Comparison of ENCODE assay signal across 11 cellular contexts in the genomic region with DNA sequence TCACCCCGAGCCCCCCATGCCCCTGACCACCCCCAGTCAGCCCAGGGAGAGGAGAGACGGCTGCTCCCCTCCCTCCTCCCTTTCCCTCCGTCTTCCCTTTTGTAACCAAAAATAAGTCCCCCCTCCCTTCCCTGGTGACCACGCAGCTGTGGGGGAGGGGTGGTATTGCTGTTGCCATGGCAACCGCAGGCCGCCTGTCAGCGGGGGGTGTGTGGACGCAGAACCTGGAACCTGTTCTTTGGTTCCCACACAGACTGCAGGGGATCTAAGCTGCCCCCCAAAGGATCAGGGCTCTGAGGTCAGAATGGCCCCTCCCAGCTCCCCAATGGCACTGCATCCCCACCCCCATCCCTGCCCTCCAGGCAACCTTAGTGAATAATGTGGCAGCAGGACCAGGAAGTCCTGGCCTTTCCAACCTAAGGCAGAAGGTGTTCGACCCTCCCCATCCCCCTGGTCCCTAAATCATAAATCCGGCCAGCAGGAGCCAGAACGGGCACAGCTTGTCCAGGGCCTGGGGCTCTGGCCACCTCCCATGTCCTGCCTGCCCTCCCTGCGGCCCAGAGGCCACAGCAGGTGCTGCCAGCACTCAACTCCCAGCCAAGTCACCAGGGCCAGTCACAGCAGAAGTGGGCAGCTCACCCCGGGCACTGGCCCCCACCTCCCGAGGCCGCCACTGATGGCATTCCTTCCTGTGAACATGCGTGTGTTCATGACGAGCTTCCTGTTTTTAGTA. TPM values are rescaled to one million over a fixed set of nuclear protein-coding genes. Genes with fewer than 3 reads are reported as not detected.
DNase-seq lines count a peak whose midpoint lies in the region; ATAC-seq and TF ChIP-seq lines count a peak whose summit lies in the region.
"Had no signal": no experiment of that assay in that cellular context is flagged by ENCODE, and none has a peak within 500 bp of the region (broad histone marks: within the 10 kb centered on the region; RNA-seq: fewer than 3 reads in every experiment).

No MANE protein-coding gene starts in this region.

- no peaks in the 10 kb centered on the region for H3K9me3 ChIP-seq in endodermal cell (ENCODE audit: control insufficient read depth, low read length)
- no peaks in the 10 kb centered on the region for H3K9me3 ChIP-seq in neural progenitor cell (ENCODE audit: low read depth)
- H3K9me3 ChIP-seq in A673 (ENCODE audit: low read depth, low read length, poor library complexity, severe bottlenecking), result no peaks in the 10 kb centered on the region

- H3K9me3 Mint-ChIP-seq in endodermal cell (no peaks in the 10 kb centered on the region), neural progenitor cell (no peaks in the 10 kb centered on the region)
- H3K9me3 Mint-ChIP-seq: stimulated activated naive CD8-positive, alpha-beta T cell treated with anti-CD3 and anti-CD28 coated beads, Interleukin-15, Interleukin-2, amounts not matched to agents 100 ng/mL and 50 ng/mL, for 24 hours had no signal

- no peaks in the 10 kb centered on the region for H4K20me1 ChIP-seq in neural progenitor cell (ENCODE audit: low read depth)

- DNase-seq in ELF-1 (ENCODE audit: low read depth, low spot score), result peak; percentile 60
- peak; percentile 57 for DNase-seq in NB4 (ENCODE audit: low read depth)
- peak; percentile 83 for DNase-seq in endodermal cell
- peak; percentile 65 for DNase-seq in neural progenitor cell (ENCODE audit: low spot score)
- no peak for DNase-seq in NCI-H345 treated with DMSO at 0.1 percent for 48 hours (lab: John Stamatoyannopoulos, UW; ENCODE audit: unreplicated experiment)
- no peak for DNase-seq in A673 (ENCODE audit: low spot score)
- DNase-seq: IMR-90, NCI-H526 treated with DMSO at 0.1 percent for 48 hours had no signal

- H3K79me2 ChIP-seq in neural progenitor cell (ENCODE audit: low read depth), result no peaks in the 10 kb centered on the region

- peaks cover 32% of the 10 kb centered on the region for H3F3A ChIP-seq in neural progenitor cell (ENCODE audit: low read depth)

- H3K4me3 Mint-ChIP-seq in endodermal cell (no peak overlapping the region), neural progenitor cell (peak overlapping the region; percentile 71)
- H3K4me3 Mint-ChIP-seq: stimulated activated naive CD8-positive, alpha-beta T cell treated with anti-CD3 and anti-CD28 coated beads, Interleukin-15, Interleukin-2, amounts not matched to agents 100 ng/mL and 50 ng/mL, for 24 hours had no signal

- intact Hi-C loops in A673 (cut with micrococcal nuclease; ENCODE audit: unreplicated experiment), result no loop called here

- H3K27ac ChIP-seq in endodermal cell (ENCODE audit: low read depth, low read length) (no peak overlapping the region), neural progenitor cell (no peak overlapping the region), A673 (ENCODE audit: low read depth, low read length, poor library complexity, severe bottlenecking) (no peak overlapping the region)

- H2AFZ ChIP-seq in neural progenitor cell (replicated peaks), result no peak overlapping the region

- H3K27me3 Mint-ChIP-seq in endodermal cell (ENCODE audit: insufficient read depth) (peaks cover 19% of the 10 kb centered on the region), neural progenitor cell (ENCODE audit: insufficient read depth, low read depth) (peaks cover 23% of the 10 kb centered on the region)

- peaks cover 31% of the 10 kb centered on the region for H3K4me1 Mint-ChIP-seq in endodermal cell
- H3K4me1 Mint-ChIP-seq in neural progenitor cell, result peaks cover 48% of the 10 kb centered on the region

- H3K27ac Mint-ChIP-seq in endodermal cell (no peak overlapping the region), neural progenitor cell (peak overlapping the region; percentile 96)
- H3K27ac Mint-ChIP-seq: stimulated activated naive CD8-positive, alpha-beta T cell treated with anti-CD3 and anti-CD28 coated beads, Interleukin-15, Interleukin-2, amounts not matched to agents 100 ng/mL and 50 ng/mL, for 24 hours had no signal

- POLR2A ChIA-PET in A673 (lab: Charles Lee; ENCODE audit: low non-redundant PET), result no interaction called here

- WGBS in endodermal cell (ENCODE audit: insufficient coverage in 1 of 2, insufficient read length in 1 of 2), 2 experiments, result 59 to 79% methylated on average over 5 to 14 of the region's 17 CpGs

- ATAC-seq in HG03469 (IDR thresholded peaks at IDR 0.05; ENCODE audit: unreplicated experiment), result no peak
- ATAC-seq in GM18867 (IDR thresholded peaks at IDR 0.05; ENCODE audit: unreplicated experiment), result no peak

- CTCF ChIA-PET in A673 (lab: Charles Lee), result interaction anchor here (1.4 kb wide), 1 partner anchor 20 kb away, joined by 4 read pairs; no protein-coding TSS in a partner anchor

- H3K4me1 ChIP-seq in endodermal cell (ENCODE audit: control insufficient read depth, insufficient read depth, low read length), result no peaks in the 10 kb centered on the region
- H3K4me1 ChIP-seq in neural progenitor cell, result peaks cover 43% of the 10 kb centered on the region
- H3K4me1 ChIP-seq in A673 (ENCODE audit: insufficient read depth, low read length, poor library complexity, severe bottlenecking), result no peaks in the 10 kb centered on the region

- H3K36me3 ChIP-seq in endodermal cell (ENCODE audit: control insufficient read depth, insufficient read depth, low read length), result no peaks in the 10 kb centered on the region
- H3K36me3 ChIP-seq in neural progenitor cell, result no peaks in the 10 kb centered on the region
- H3K36me3 ChIP-seq in A673 (ENCODE audit: insufficient read depth, low read length, poor library complexity, severe bottlenecking), result no peaks in the 10 kb centered on the region

- BruUV-seq in A673 (replicated peaks; lab: Mats Ljungman, UMichigan), result no TSS peak

- H3K36me3 Mint-ChIP-seq in endodermal cell (ENCODE audit: low read depth), result no peaks in the 10 kb centered on the region
- no peaks in the 10 kb centered on the region for H3K36me3 Mint-ChIP-seq in neural progenitor cell

- H3K4me3 ChIP-seq in NB4 (ENCODE audit: low read depth, low read length), result no peak overlapping the region
- H3K4me3 ChIP-seq in endodermal cell (ENCODE audit: low read length), result no peak overlapping the region
- no peak overlapping the region for H3K4me3 ChIP-seq in neural progenitor cell
- H3K4me3 ChIP-seq in A673 (ENCODE audit: low read depth, low read length, poor library complexity, severe bottlenecking), result no peak overlapping the region

- TF ChIP-seq CTCF in NB4 (IDR thresholded peaks at IDR 0.05; ENCODE audit: low read depth, low read length), result no peak
- no peak for TF ChIP-seq CTCF in endodermal cell (conservative IDR thresholded peaks at IDR 0.05)
- TF ChIP-seq CTCF in neural progenitor cell (IDR thresholded peaks at IDR 0.05), result no peak
- no peak for TF ChIP-seq CTCF in A673 (conservative IDR thresholded peaks at IDR 0.05; ENCODE audit: low read depth, low read length)

- H3K9ac ChIP-seq in endodermal cell (ENCODE audit: extremely low read depth, low read length, poor library complexity, severe bottlenecking) (no peak overlapping the region), neural progenitor cell (no peak overlapping the region)

- H3K27me3 ChIP-seq in endodermal cell (ENCODE audit: control insufficient read depth, insufficient read depth, low read length, poor library complexity, severe bottlenecking) (peaks cover 6% of the 10 kb centered on the region), neural progenitor cell (no peaks in the 10 kb centered on the region), A673 (replicated peaks; ENCODE audit: insufficient read depth, low read depth, low read length, poor library complexity) (no peaks in the 10 kb centered on the region)

- no peak for TF ChIP-seq POLR2A in NB4 (IDR thresholded peaks at IDR 0.05; ENCODE audit: extremely low read depth, insufficient read length)

- peak overlapping the region; percentile 63 for H3K4me2 ChIP-seq in neural progenitor cell

RNA-seq across cellular contexts. Expression of a gene that starts 12.0 kb away (rescaled TPM):
- 1 to 10 TPM; 1.5 to 3.0 TPM for total RNA-seq in endodermal cell
- polyA plus RNA-seq in endodermal cell (2013, experiment 1 of 2), result 1.5 TPM
- 0.66 TPM for polyA plus RNA-seq in endodermal cell (2013, experiment 2 of 2)
- total RNA-seq in neural progenitor cell (ENCODE audit: low replicate concordance), result 14.1 TPM in 2 replicates
- total RNA-seq in A673 (2021), result not detected in 2 replicates
- total RNA-seq: IMR-90 had no signal
- polyA plus RNA-seq: IMR-90 had no signal

Comparison
In these comparisons a context has a peak if more than half of its experiments do, and no peak if none do; other contexts are left out.
1. DNase-seq: peak in ELF-1 (single experiment), NB4 (single experiment), endodermal cell (single experiment) and neural progenitor cell (single experiment); none in NCI-H345 treated with DMSO at 0.1 percent for 48 hours (single experiment) and A673 (single experiment).